ENCODE assay signal across 9 cellular contexts in genomic region chr2:120108049-120108448, GRCh38.
DNase-seq lines count a peak whose midpoint lies in the region; ATAC-seq, FAIRE-seq and TF ChIP-seq lines count a peak whose summit lies in the region.
"Had no signal": no experiment of that assay in that cellular context is flagged by ENCODE, and none has a peak within 500 bp of the region (broad histone marks: within the 10 kb centered on the region; RNA-seq: fewer than 3 reads in every experiment).

No MANE protein-coding gene starts in this region.

- in situ Hi-C loops in gastrocnemius medialis (cut with MboI; ENCODE audit: low sequenced_read_pairs in 4 of 4) = loop anchor here in 1 of 4 donors (25.0 kb wide), 1 partner anchor 204 kb away; no protein-coding TSS in a partner anchor

- H3K36me3 ChIP-seq in gastrocnemius medialis (peaks cover 0 to 13% of the 10 kb centered on the region in 2 donors), MM.1S (replicated peaks; ENCODE audit: insufficient read depth, low read length) (no peaks in the 10 kb centered on the region)

- no peaks in the 10 kb centered on the region for H3K27me3 ChIP-seq in gastrocnemius medialis
- H3K27me3 ChIP-seq in MM.1S (replicated peaks; ENCODE audit: insufficient read depth, low read length) = no peaks in the 10 kb centered on the region

- H2AFZ ChIP-seq in MM.1S (ENCODE audit: low read length) = no peak overlapping the region

- peak; percentile 30 for DNase-seq in GM04503 (ENCODE audit: low read depth)
- peak; percentile 27 for DNase-seq in NCI-H748 treated with DMSO at 0.1 percent for 48 hours (lab: John Stamatoyannopoulos, UW)
- DNase-seq in fibroblast of pulmonary artery (ENCODE audit: low read depth) = peak; percentile 86
- peak; percentile 33 to 71 for DNase-seq in gastrocnemius medialis
- DNase-seq in RPMI8226 = no peak
- DNase-seq in NCI-H2227 treated with DMSO at 0.1 percent for 48 hours (lab: John Stamatoyannopoulos, UW) = no peak
- no peak for DNase-seq in D721Med (ENCODE audit: insufficient read length, low spot score)
- DNase-seq in MM.1S = no peak

- H3K4me1 ChIP-seq in gastrocnemius medialis = peaks cover 28 to 33% of the 10 kb centered on the region in 2 donors
- peaks cover 13% of the 10 kb centered on the region for H3K4me1 ChIP-seq in MM.1S (ENCODE audit: low read length)

- H3K27ac ChIP-seq in gastrocnemius medialis = peak overlapping the region; percentile 58 to 78 (median 68)
- no peak overlapping the region for H3K27ac ChIP-seq in MM.1S (ENCODE audit: low read length)
- H3K27ac ChIP-seq: HL-60 had no signal

- ATAC-seq in gastrocnemius medialis = peak; percentile 95 to 98

- intact Hi-C loops in gastrocnemius medialis (cut with DNase I; ENCODE audit: low total_unique reads) = loop anchor here (2.0 to 10.0 kb wide), 3 partner anchors 205 to 577 kb away; partner anchors contain the start of gene PTPN4

- H3K9me3 ChIP-seq in gastrocnemius medialis = no peaks in the 10 kb centered on the region
- no peaks in the 10 kb centered on the region for H3K9me3 ChIP-seq in MM.1S (replicated peaks; ENCODE audit: insufficient read depth, low read length)

- H3F3A ChIP-seq in MM.1S (ENCODE audit: insufficient read depth, low read length) = no peaks in the 10 kb centered on the region

- no peak overlapping the region for H3K4me3 ChIP-seq in fibroblast of pulmonary artery (replicated peaks; ENCODE audit: low read depth, low read length)
- H3K4me3 ChIP-seq in gastrocnemius medialis = no peak overlapping the region
- no peak overlapping the region for H3K4me3 ChIP-seq in MM.1S (ENCODE audit: low read length)

- no peak for TF ChIP-seq CTCF in fibroblast of pulmonary artery (IDR thresholded peaks at IDR 0.05; ENCODE audit: low read length, missing control alignments)
- no peak for TF ChIP-seq CTCF in gastrocnemius medialis (IDR thresholded peaks at IDR 0.05 in 4 of 5, conservative IDR thresholded peaks at IDR 0.05 in 1 of 5)
- TF ChIP-seq CTCF in D721Med (IDR thresholded peaks at IDR 0.05; ENCODE audit: insufficient read depth, missing control alignments) = no peak
- TF ChIP-seq CTCF in MM.1S (IDR thresholded peaks at IDR 0.05; ENCODE audit: low read length) = no peak

- no peak for TF ChIP-seq POLR2A in gastrocnemius medialis (IDR thresholded peaks at IDR 0.05)

- no peak overlapping the region for H3K9ac ChIP-seq in MM.1S (ENCODE audit: low read length)

- H4K20me1 ChIP-seq in MM.1S (ENCODE audit: insufficient read depth, low read length) = no peaks in the 10 kb centered on the region

- H3K9me2 ChIP-seq in MM.1S (replicated peaks; ENCODE audit: insufficient read depth, low read length) = no peaks in the 10 kb centered on the region

- no peak for FAIRE-seq in D721Med (lab: Jason Lieb, UNC)

- no peaks in the 10 kb centered on the region for H3K79me2 ChIP-seq in MM.1S (ENCODE audit: low read length)

- no peak overlapping the region for H3K4me2 ChIP-seq in MM.1S (ENCODE audit: low read depth, low read length)

Comparison
In these comparisons a context has a peak if more than half of its experiments do, and no peak if none do; other contexts are left out.
1. DNase-seq: peak in GM04503 (single experiment), NCI-H748 treated with DMSO at 0.1 percent for 48 hours (single experiment), fibroblast of pulmonary artery (single experiment) and gastrocnemius medialis (2 of 2); none in RPMI8226 (single experiment), NCI-H2227 treated with DMSO at 0.1 percent for 48 hours (single experiment), D721Med (single experiment) and MM.1S (single experiment).